In the genomic region with DNA sequence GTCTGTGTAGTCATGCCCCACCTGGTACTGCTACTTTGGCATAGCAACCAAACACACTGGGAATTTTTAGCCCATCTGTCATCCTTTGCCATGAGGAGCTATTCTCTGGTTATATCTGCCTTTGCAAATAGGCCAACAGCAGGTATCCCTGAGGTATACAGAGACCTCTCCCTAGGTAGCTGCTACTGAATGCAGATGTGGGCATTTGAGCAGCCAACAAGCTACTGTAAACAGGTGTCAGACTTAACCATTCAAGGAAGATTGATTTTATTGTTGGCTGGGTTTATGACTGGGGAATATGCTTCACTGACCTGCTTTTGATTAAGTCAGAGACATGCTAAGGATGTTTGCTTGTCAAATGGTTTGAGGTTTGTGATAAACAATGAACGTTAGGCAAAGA, we compare ENCODE assay signal across 19 cellular contexts.
"Had no signal": no experiment of that assay in that cellular context is flagged by ENCODE, and none has a peak within 500 bp of the region (broad histone marks: within the 10 kb centered on the region; RNA-seq: fewer than 3 reads in every experiment).

No MANE protein-coding gene starts in this region.

- H3K9me3 Mint-ChIP-seq: neural progenitor cell, type B pancreatic cell had no signal

- H3K4me1 ChIP-seq: esophagus muscularis mucosa, neural progenitor cell, prostate gland, stomach had no signal

- H3K9ac ChIP-seq: neural progenitor cell had no signal

- ATAC-seq: activated naive CD4-positive, alpha-beta T cell treated with anti-CD3 and anti-CD28 coated beads, Interleukin-2, amount 50 U/mL, for 72 hours; mucosa of descending colon; right cardiac atrium had no signal

- H2AFZ ChIP-seq: neural progenitor cell had no signal

- H3K4me2 ChIP-seq: neural progenitor cell had no signal

- H3K27me3 ChIP-seq: esophagus muscularis mucosa, neural progenitor cell, stomach had no signal

- H3K27ac ChIP-seq: esophagus muscularis mucosa, neural progenitor cell, prostate gland, skin epidermis, stomach, WERI-Rb-1 had no signal

- DNase-seq: activated CD4-positive, alpha-beta T cell treated with anti-CD3 and anti-CD28 coated beads, Interleukin-2, amount 50 U/mL, for 4 hours; activated gamma-delta T cell; effector memory CD4-positive, alpha-beta T cell; mesenchymal stem cell; mucosa of descending colon; naive B cell; right cardiac atrium; stimulated activated CD4-positive, alpha-beta T cell treated with anti-CD3 and anti-CD28 coated beads, Interleukin-2, amount 100 ng/mL, for 48 hours; stomach; WERI-Rb-1 had no signal

- H3K36me3 Mint-ChIP-seq: activated naive CD4-positive, alpha-beta T cell treated with anti-CD3 and anti-CD28 coated beads, Interleukin-2, amount 50 U/mL, for 72 hours; naive B cell; neural progenitor cell; type B pancreatic cell had no signal

- H3K4me3 ChIP-seq: esophagus muscularis mucosa, mucosa of descending colon, neural progenitor cell, prostate gland, skin epidermis, stomach had no signal

- H3K4me3 Mint-ChIP-seq: dendritic cell treated with granulocyte-macrophage colony-stimulating factor and Interleukin-4, amounts not matched to agents 40 ng/mL and 50 ng/mL, for 4 days; naive B cell; neural progenitor cell; type B pancreatic cell had no signal

- H3K4me1 Mint-ChIP-seq: naive B cell, neural progenitor cell had no signal

- H3K36me3 ChIP-seq: esophagus muscularis mucosa, neural progenitor cell, prostate gland, stomach, WERI-Rb-1 had no signal

- FAIRE-seq: bronchial epithelial cell, endothelial cell of umbilical vein had no signal

- H3K27ac Mint-ChIP-seq: activated naive CD4-positive, alpha-beta T cell treated with anti-CD3 and anti-CD28 coated beads, Interleukin-2, amount 50 U/mL, for 72 hours; dendritic cell treated with granulocyte-macrophage colony-stimulating factor and Interleukin-4, amounts not matched to agents 40 ng/mL and 50 ng/mL, for 4 days; naive B cell; neural progenitor cell; type B pancreatic cell had no signal

- H3K27me3 Mint-ChIP-seq: dendritic cell treated with granulocyte-macrophage colony-stimulating factor and Interleukin-4, amounts not matched to agents 40 ng/mL and 50 ng/mL, for 4 days; naive B cell; type B pancreatic cell had no signal

- H3K9me3 ChIP-seq: esophagus muscularis mucosa, mucosa of descending colon, prostate gland had no signal
